Comparison of ENCODE assay signal across 8 cellular contexts in genomic region chr7:155645652-155646051, GRCh38.
DNase-seq lines count a peak whose midpoint lies in the region; ATAC-seq and TF ChIP-seq lines count a peak whose summit lies in the region.

No MANE protein-coding gene starts in this region.

- H3K4me3 ChIP-seq in GM08714 (ENCODE audit: low read length), result peak overlapping the region; percentile 80; the same call in 1 of the 2 replicates
- H3K4me3 ChIP-seq in SK-N-MC, result peak overlapping the region; percentile 95
- H3K4me3 ChIP-seq in fibroblast of pulmonary artery (replicated peaks; ENCODE audit: low read depth, low read length), result peak overlapping the region; percentile 99
- H3K4me3 ChIP-seq in skeletal muscle cell (ENCODE audit: low read depth, low read length), result peak overlapping the region; percentile 99

- no peak overlapping the region for H3K27ac ChIP-seq in SK-N-MC

- peak overlapping the region; percentile 99 for H3K9ac ChIP-seq in SK-N-MC (ENCODE audit: insufficient read length)

- peaks cover 38% of the 10 kb centered on the region for H3K9me3 ChIP-seq in SK-N-MC (ENCODE audit: low read depth, low read length)

- H3K36me3 ChIP-seq in SK-N-MC (ENCODE audit: insufficient read depth, low read length), result peaks cover 68% of the 10 kb centered on the region

- ATAC-seq in GM19324 (IDR thresholded peaks at IDR 0.05; ENCODE audit: low FRiP score, unreplicated experiment), result no peak

- no peak for DNase-seq in SK-N-MC (ENCODE audit: low read depth, low spot score)
- DNase-seq in fibroblast of pulmonary artery (ENCODE audit: low read depth), result no peak
- DNase-seq in skeletal muscle cell (ENCODE audit: low read depth), result no peak
- no peak for DNase-seq in NCI-H2171 (lab: John Stamatoyannopoulos, UW)
- no peak for DNase-seq in CD1c-positive myeloid dendritic cell (ENCODE audit: extremely low spot score)
- DNase-seq in glomerular visceral epithelial cell (ENCODE audit: extremely low spot score), result no peak

- TF ChIP-seq CTCF in fibroblast of pulmonary artery (IDR thresholded peaks at IDR 0.05; ENCODE audit: low read length, missing control alignments), result no peak
